In the genomic region with DNA sequence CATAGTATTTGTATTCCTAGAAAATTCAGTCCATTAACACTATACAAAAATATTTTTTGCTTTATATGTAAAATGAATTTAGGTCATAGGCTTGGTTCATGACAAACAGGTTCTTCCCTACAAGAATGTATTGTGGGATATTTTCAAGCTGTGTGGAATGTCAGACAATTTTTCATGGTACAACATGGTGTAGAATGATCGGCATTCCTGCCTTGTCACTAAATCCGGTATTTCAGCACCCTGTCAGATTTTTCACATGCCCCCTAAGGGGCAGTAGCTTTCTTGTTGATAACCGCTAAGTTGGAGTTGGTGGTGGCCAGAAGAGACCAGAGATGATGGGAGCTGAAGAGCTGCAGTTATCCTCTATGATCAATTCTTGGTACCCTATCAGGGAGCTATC, we compare ENCODE assay signal across 33 cellular contexts.
"Had no signal": no experiment of that assay in that cellular context is flagged by ENCODE, and none has a peak within 500 bp of the region (broad histone marks: within the 10 kb centered on the region; RNA-seq: fewer than 3 reads in every experiment).

No MANE protein-coding gene starts in this region.

- DNase-seq: Kasumi-1, MG63, MM.1S, MV-4-11, NCI-H1048, NCI-H1092, NCI-H1092 treated with DMSO at 0.1 percent for 48 hours, NCI-H1105, NCI-H1105 treated with DMSO at 0.1 percent for 48 hours, NCI-H1417, NCI-H1417 treated with DMSO at 0.1 percent for 48 hours, NCI-H1436, NCI-H1436 treated with DMSO at 0.1 percent for 48 hours, NCI-H146, NCI-H1694, NCI-H1694 treated with DMSO at 0.1 percent for 48 hours, NCI-H187, NCI-H187 treated with DMSO at 0.1 percent for 48 hours, NCI-H1930, NCI-H2029, NCI-H2029 treated with DMSO at 0.1 percent for 48 hours, NCI-H2081, NCI-H2081 treated with DMSO at 0.1 percent for 48 hours, NCI-H2107, NCI-H2171, NCI-H2171 treated with DMSO at 0.1 percent for 48 hours, NCI-H2227 treated with DMSO at 0.1 percent for 48 hours, NCI-H226, NCI-H345, NCI-H446, NCI-H446 treated with DMSO at 0.1 percent for 48 hours, NCI-H510A had no signal

- H3K27ac ChIP-seq: KMS-11 had no signal

- H3K9me3 ChIP-seq: MG63 had no signal

- H3K36me3 ChIP-seq: MG63 had no signal

- H3K4me3 ChIP-seq: MG63 had no signal

- H3K27me3 ChIP-seq: MG63 had no signal

- H3K9ac ChIP-seq: KMS-11 had no signal

- H3K4me2 ChIP-seq: KMS-11 had no signal
